In the genomic region with DNA sequence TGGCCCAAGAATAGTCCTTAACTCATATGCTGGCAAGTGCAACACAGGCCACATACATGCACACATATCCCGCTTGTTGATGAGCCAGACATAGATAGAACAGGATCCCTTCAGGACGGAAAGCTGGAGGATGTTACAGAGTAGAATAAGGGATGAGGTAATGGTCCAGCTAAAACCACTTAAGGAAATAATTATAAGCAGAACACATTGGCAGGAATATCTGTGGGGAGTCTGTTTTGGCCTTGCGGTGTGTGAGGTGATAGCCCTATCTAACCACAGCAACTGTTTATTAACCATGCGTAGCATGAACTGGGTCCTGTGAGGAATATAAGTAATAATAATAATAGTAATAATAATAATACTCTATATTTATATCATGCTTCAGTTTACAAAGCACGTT, we compare ENCODE assay signal across 18 cellular contexts. TPM values are rescaled to one million over a fixed set of nuclear protein-coding genes. Genes with fewer than 3 reads are reported as not detected.
DNase-seq lines count a peak whose midpoint lies in the region; ATAC-seq, FAIRE-seq and TF ChIP-seq lines count a peak whose summit lies in the region.
"Had no signal": no experiment of that assay in that cellular context is flagged by ENCODE, and none has a peak within 500 bp of the region (broad histone marks: within the 10 kb centered on the region; RNA-seq: fewer than 3 reads in every experiment).

No MANE protein-coding gene starts in this region.

- FAIRE-seq in GM12891 (lab: Jason Lieb, UNC) = no peak
- FAIRE-seq: G401.6 had no signal

- peak; percentile 72 for DNase-seq in AG10803 (ENCODE audit: low read depth)
- DNase-seq in NCI-H226 = peak; percentile 34
- DNase-seq in choroid plexus epithelial cell (ENCODE audit: low read depth) = peak; percentile 25
- DNase-seq in left kidney (ENCODE audit: low read depth, low spot score) = peak; percentile 28
- DNase-seq in GM12891 (ENCODE audit: insufficient read length, low spot score) = no peak
- DNase-seq in germinal center (ENCODE audit: low spot score) = no peak
- DNase-seq in activated CD4-positive, alpha-beta T cell treated with anti-CD3 and anti-CD28 coated beads, Interleukin-2, amount 50 U/mL, for 4 hours = no peak
- DNase-seq: Caco-2; effector CD4-positive, alpha-beta T cell; esophagus squamous epithelium; NCI-H1048; NCI-H82; RPMI8226; stimulated activated CD4-positive, alpha-beta T cell treated with anti-CD3 and anti-CD28 coated beads, Interleukin-2, amount 100 ng/mL, for 48 hours had no signal

- no peak for TF ChIP-seq POLR2A in GM12891 (IDR thresholded peaks at IDR 0.05; ENCODE audit: low read depth, low read length)

- no peak for ATAC-seq in HG02840 (IDR thresholded peaks at IDR 0.05; ENCODE audit: low FRiP score, unreplicated experiment)

- TF ChIP-seq CTCF in AG10803 (conservative IDR thresholded peaks at IDR 0.05; ENCODE audit: low read length) (no peak), choroid plexus epithelial cell (conservative IDR thresholded peaks at IDR 0.05; ENCODE audit: low read depth, low read length) (no peak)

- H3K4me3 ChIP-seq in AG10803 (ENCODE audit: low read length) = no peak overlapping the region
- no peak overlapping the region for H3K4me3 ChIP-seq in choroid plexus epithelial cell (ENCODE audit: low read depth, low read length)
- H3K4me3 ChIP-seq: cardiac muscle cell, esophagus squamous epithelium had no signal

TF ChIP-seq in GM12891, 5 proteins besides CTCF, POLR2A, EP300 and RAD21:
- no peak for TF ChIP-seq PAX5 (IDR thresholded peaks at IDR 0.05; ENCODE audit: insufficient read depth, low read length, severe bottlenecking)
- no peak for TF ChIP-seq SPI1 (IDR thresholded peaks at IDR 0.05; ENCODE audit: low read depth, low read length)
- no peak for TF ChIP-seq POLR2AphosphoS5 (IDR thresholded peaks at IDR 0.05; ENCODE audit: low read depth, low read length)
- no peak for TF ChIP-seq POU2F2 (IDR thresholded peaks at IDR 0.05; ENCODE audit: low read depth, low read length)
- no peak for TF ChIP-seq TAF1 (IDR thresholded peaks at IDR 0.05; ENCODE audit: low read depth, low read length)

RNA-seq across cellular contexts. Expression of a gene that starts 25.0 kb away (rescaled TPM):
- not detected for polyA plus RNA-seq in GM12891 (2012; ENCODE audit: low read depth, missing spikeins)
- polyA plus RNA-seq: AG04450, cardiac muscle cell had no signal

RNA-seq across cellular contexts. Expression of a gene that starts 31.1 kb away (rescaled TPM):
- 13.8 TPM for polyA plus RNA-seq in GM12891 (2012; ENCODE audit: low read depth, missing spikeins)

RNA-seq across cellular contexts. Expression of a gene that starts 45.0 kb away (rescaled TPM):
- polyA plus RNA-seq in GM12891 (2012; ENCODE audit: low read depth, missing spikeins) = 1.5 TPM

Comparison
In these comparisons a context has a peak if more than half of its experiments do, and no peak if none do; other contexts are left out.
1. DNase-seq: peak in AG10803 (single experiment), NCI-H226 (single experiment), choroid plexus epithelial cell (single experiment) and left kidney (single experiment); none in GM12891 (single experiment), germinal center (single experiment) and activated CD4-positive, alpha-beta T cell treated with anti-CD3 and anti-CD28 coated beads, Interleukin-2, amount 50 U/mL, for 4 hours (0 of 2).